ENCODE assay signal across 9 cellular contexts in the genomic region with DNA sequence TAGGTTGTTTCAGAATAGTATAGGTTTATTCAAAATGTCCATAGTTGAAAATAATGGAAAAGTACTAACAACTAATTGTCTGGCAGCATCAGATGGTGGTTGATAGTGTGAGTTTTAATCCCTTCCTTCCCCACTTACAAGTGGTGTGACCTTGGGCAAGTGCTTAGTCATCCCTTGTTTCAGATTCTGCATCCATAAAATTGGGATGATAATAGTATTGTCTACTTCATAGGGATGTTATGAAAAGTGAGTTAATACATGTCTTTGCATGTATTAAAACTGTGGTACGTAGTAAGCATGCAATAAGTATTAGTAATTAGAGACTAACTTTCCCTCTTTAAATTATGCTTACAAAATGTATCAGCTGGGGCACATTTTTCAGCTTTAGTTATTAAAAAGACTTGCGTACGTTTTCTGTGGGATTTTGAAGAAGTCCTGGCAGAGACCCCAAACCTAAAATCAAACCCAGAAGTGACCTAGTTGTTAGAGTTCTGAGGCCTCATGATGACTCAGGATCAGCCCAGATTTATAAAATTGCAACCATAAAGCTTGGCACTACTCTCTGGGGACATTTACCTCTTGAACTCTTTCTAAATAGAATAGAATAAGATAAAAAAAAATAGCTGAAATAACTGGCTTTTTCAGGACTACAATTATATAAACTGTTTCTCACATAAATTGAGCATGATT. TPM values are rescaled to one million over a fixed set of nuclear protein-coding genes. Genes with fewer than 3 reads are reported as not detected.
DNase-seq lines count a peak whose midpoint lies in the region; ATAC-seq lines count a peak whose summit lies in the region.
"Had no signal": no experiment of that assay in that cellular context is flagged by ENCODE, and none has a peak within 500 bp of the region (broad histone marks: within the 10 kb centered on the region; RNA-seq: fewer than 3 reads in every experiment).

No MANE protein-coding gene starts in this region.

- POLR2A ChIA-PET in T-cell (lab: Charles Lee), result interaction anchor here (0.5 to 1.3 kb wide), 5 partner anchors 8 to 1560 kb away, joined by 3 to 10 read pairs (median 3); no protein-coding TSS in a partner anchor

- ATAC-seq in T-cell (replicated peaks in 1 of 4) (no peak), GM21360 (IDR thresholded peaks at IDR 0.05; ENCODE audit: unreplicated experiment) (no peak), HG02970 (IDR thresholded peaks at IDR 0.05; ENCODE audit: low FRiP score, unreplicated experiment) (no peak), left ventricle myocardium superior (no peak)

- H3K27ac Mint-ChIP-seq in T-cell, result peak overlapping the region; percentile 83 to 84
- H3K27ac Mint-ChIP-seq: WTC11 had no signal

- DNase-seq in AG08395 (ENCODE audit: low spot score) (peak; percentile 55), GM03348 (ENCODE audit: low spot score) (peak; percentile 42), T-cell (no peak), fibroblast of gingiva (ENCODE audit: low read depth) (peak; percentile 96), left ventricle myocardium superior (no peak), COR-L47 (lab: John Stamatoyannopoulos, UW) (no peak)

- CTCF ChIA-PET in T-cell (lab: Charles Lee), result interaction anchor here (0.6 to 2.9 kb wide), 21 partner anchors 8 to 477 kb away, joined by 3 to 37 read pairs (median 4); a partner anchor contains a TSS

- H3K9me3 Mint-ChIP-seq in T-cell, result no peaks in the 10 kb centered on the region

- peaks cover 82 to 84% (median 83%) of the 10 kb centered on the region in 3 donors for H3K4me1 Mint-ChIP-seq in T-cell

- H3K27me3 Mint-ChIP-seq in T-cell, result no peaks in the 10 kb centered on the region

- intact Hi-C loops in left ventricle myocardium superior (cut with micrococcal nuclease), result loop anchor here (5.0 kb wide), 1 partner anchor 499 kb away; no protein-coding TSS in a partner anchor

- peak overlapping the region; percentile 61 to 94 (median 62) for H3K4me3 Mint-ChIP-seq in T-cell
- H3K4me3 Mint-ChIP-seq: WTC11 had no signal

- peaks cover 47% of the 10 kb centered on the region for H3K36me3 Mint-ChIP-seq in T-cell
- H3K36me3 Mint-ChIP-seq: WTC11 had no signal

RNA-seq across cellular contexts. Expression of a gene that starts 8.6 kb away (rescaled TPM):
- 100 to 1,000 TPM; 150 to 318 (median 255) TPM for total RNA-seq in T-cell
- 1.5 TPM for total RNA-seq in left ventricle myocardium superior

Comparison
In these comparisons a context has a peak if more than half of its experiments do, and no peak if none do; other contexts are left out.
1. DNase-seq: peak in AG08395 (single experiment), GM03348 (single experiment) and fibroblast of gingiva (single experiment); none in T-cell (0 of 34), left ventricle myocardium superior (single experiment) and COR-L47 (single experiment).
2. RNA of a gene that starts 8.6 kb away (total RNA-seq): 150 to 318 TPM in T-cell; 1.5 TPM in left ventricle myocardium superior (single experiment); every median in the first group is over 10 times any median in the second.